Comparison of ENCODE assay signal across 27 cellular contexts in genomic region chr1:182217071-182217470, GRCh38.
DNase-seq lines count a peak whose midpoint lies in the region; ATAC-seq, FAIRE-seq and TF ChIP-seq lines count a peak whose summit lies in the region.
"Had no signal": no experiment of that assay in that cellular context is flagged by ENCODE, and none has a peak within 500 bp of the region (broad histone marks: within the 10 kb centered on the region; RNA-seq: fewer than 3 reads in every experiment).

No MANE protein-coding gene starts in this region.

- H3K27me3 ChIP-seq in mammary epithelial cell (ENCODE audit: insufficient read depth, low read length) (no peaks in the 10 kb centered on the region), keratinocyte (ENCODE audit: control insufficient read depth, extremely low read depth, insufficient read depth, low read length) (no peaks in the 10 kb centered on the region)
- H3K27me3 ChIP-seq: ascending aorta, esophagus muscularis mucosa, suprapubic skin, uterus had no signal

- ATAC-seq in HG03025 (IDR thresholded peaks at IDR 0.05; ENCODE audit: low FRiP score, unreplicated experiment) (no peak), HG03159 (IDR thresholded peaks at IDR 0.05; ENCODE audit: unreplicated experiment) (no peak)
- ATAC-seq: activated naive CD4-positive, alpha-beta T cell treated with anti-CD3 and anti-CD28 coated beads, Interleukin-2, amount 50 U/mL, for 72 hours; heart left ventricle; mucosa of descending colon had no signal

- no TSS peak for BruUV-seq in mammary epithelial cell (replicated peaks; lab: Mats Ljungman, UMichigan)

- dilution Hi-C loops in mammary epithelial cell (cut with HindIII; ENCODE audit: low sequenced_read_pairs): no loop called here
- dilution Hi-C loops in keratinocyte (cut with MboI; ENCODE audit: extremely low pct_ligation_motif_present, low sequenced_read_pairs): no loop called here

- FAIRE-seq in keratinocyte (lab: Jason Lieb, UNC): peak; percentile 91
- FAIRE-seq: GM18507, H54, HTR-8/SVneo had no signal

- peaks cover 28% of the 10 kb centered on the region for H3K4me1 ChIP-seq in mammary epithelial cell (ENCODE audit: insufficient read depth, low read length)
- H3K4me1 ChIP-seq in keratinocyte (ENCODE audit: control insufficient read depth, extremely low read depth, insufficient read depth, low read length): peaks cover 25% of the 10 kb centered on the region
- H3K4me1 ChIP-seq: ascending aorta, esophagus muscularis mucosa, uterus had no signal

- TF ChIP-seq CTCF in mammary epithelial cell (conservative IDR thresholded peaks at IDR 0.05 in 1 of 2, IDR thresholded peaks at IDR 0.05 in 1 of 2; ENCODE audit: extremely low read depth in 1 of 2, insufficient read depth in 1 of 2, low read depth in 1 of 2, low read length in 2 of 2): no peak
- TF ChIP-seq CTCF in keratinocyte (optimal IDR thresholded peaks at IDR 0.05 in 1 of 3, IDR thresholded peaks at IDR 0.05 in 1 of 3, conservative IDR thresholded peaks at IDR 0.05 in 1 of 3; ENCODE audit: extremely low read depth in 1 of 3, insufficient read depth in 2 of 3, low read length in 3 of 3): no peak

- DNase-seq in AG20443 (ENCODE audit: low spot score) (peak; percentile 56), HT1080 (ENCODE audit: low read depth) (peak; percentile 66), mammary epithelial cell (peak; percentile 68), keratinocyte (ENCODE audit: low read depth, low spot score) (peak; percentile 26), HK-2 (ENCODE audit: unreplicated experiment) (no peak)
- no peak for DNase-seq in activated naive CD4-positive, alpha-beta T cell treated with Interleukin-2 at 50 U/mL for 16 hours
- DNase-seq: activated CD4-positive, alpha-beta T cell treated with anti-CD3 and anti-CD28 coated beads, Interleukin-2, amount 10 ng/mL, durations not matched to agents 7 days and 5 days; effector CD4-positive, alpha-beta T cell; heart left ventricle; mucosa of descending colon; NCI-H1048; NCI-H2029; NCI-H446; posterior cingulate gyrus; uterus had no signal

- H3K36me3 ChIP-seq in mammary epithelial cell (ENCODE audit: insufficient read depth, low read length) (no peaks in the 10 kb centered on the region), keratinocyte (ENCODE audit: control insufficient read depth in 2 of 2, extremely low read depth in 1 of 2, insufficient read depth in 2 of 2, low read length in 2 of 2) (no peaks in the 10 kb centered on the region)
- H3K36me3 ChIP-seq: ascending aorta, esophagus muscularis mucosa, heart left ventricle, suprapubic skin, uterus had no signal

- H3K27ac ChIP-seq in mammary epithelial cell (ENCODE audit: insufficient read depth, low read depth, low read length): peak overlapping the region; percentile 80
- H3K27ac ChIP-seq in keratinocyte (ENCODE audit: control insufficient read depth, insufficient read depth, low read length): peak overlapping the region; percentile 58
- H3K27ac ChIP-seq: ascending aorta, esophagus muscularis mucosa, heart left ventricle, KMS-11, suprapubic skin, uterus, VCaP had no signal

- no peak overlapping the region for H3K4me3 ChIP-seq in mammary epithelial cell (replicated peaks in 1 of 3; ENCODE audit: insufficient read depth in 1 of 3, low read depth in 2 of 3, low read length in 3 of 3)
- no peak overlapping the region for H3K4me3 ChIP-seq in keratinocyte (ENCODE audit: control insufficient read depth in 2 of 3, extremely low read depth in 1 of 3, insufficient read depth in 2 of 3, low read depth in 1 of 3, low read length in 3 of 3)
- H3K4me3 ChIP-seq: ascending aorta, esophagus muscularis mucosa, heart left ventricle, mucosa of descending colon, PC-9, suprapubic skin, uterus had no signal

- H3K4me2 ChIP-seq in mammary epithelial cell (ENCODE audit: insufficient read depth, low read depth, low read length) (peak overlapping the region; percentile 4), keratinocyte (ENCODE audit: control insufficient read depth, extremely low read depth, insufficient read depth, low read depth, low read length) (peak overlapping the region; percentile 37)
- H3K4me2 ChIP-seq: KMS-11 had no signal

- WGBS in mammary epithelial cell (ENCODE audit: low coverage, missing lambda C conversion rate): 44% methylated on average over 3 of the region's 3 CpGs

- in situ Hi-C loops in mammary epithelial cell (cut with MboI; ENCODE audit: low sequenced_read_pairs in 2 of 2): no loop called here

- CTCF ChIA-PET in mammary epithelial cell (lab: Charles Lee; ENCODE audit: low non-redundant PET): no interaction called here

- H3K9me3 ChIP-seq in mammary epithelial cell (replicated peaks; ENCODE audit: insufficient read depth, low read length) (peaks cover 2% of the 10 kb centered on the region), keratinocyte (ENCODE audit: control insufficient read depth, low read depth, low read length) (no peaks in the 10 kb centered on the region)
- H3K9me3 ChIP-seq: mucosa of descending colon, uterus had no signal

- intact Hi-C loops in mammary epithelial cell (cut with micrococcal nuclease): loop anchor here (1.0 kb wide), 1 partner anchor 73 kb away; no protein-coding TSS in a partner anchor

- H4K20me1 ChIP-seq in mammary epithelial cell (ENCODE audit: insufficient read depth, low read length): no peaks in the 10 kb centered on the region
- H4K20me1 ChIP-seq in keratinocyte (ENCODE audit: control insufficient read depth, extremely low read depth, insufficient read depth, low read length): no peaks in the 10 kb centered on the region

- H3K9ac ChIP-seq in mammary epithelial cell (ENCODE audit: insufficient read depth, low read length): no peak overlapping the region
- no peak overlapping the region for H3K9ac ChIP-seq in keratinocyte (ENCODE audit: control insufficient read depth, extremely low read depth, insufficient read depth, low read length)
- H3K9ac ChIP-seq: KMS-11 had no signal

- no peaks in the 10 kb centered on the region for H3K79me2 ChIP-seq in mammary epithelial cell (ENCODE audit: insufficient read depth, low read length)
- no peaks in the 10 kb centered on the region for H3K79me2 ChIP-seq in keratinocyte (ENCODE audit: control insufficient read depth, insufficient read depth, low read length)

- H3K9me1 ChIP-seq in keratinocyte (ENCODE audit: control insufficient read depth, extremely low read depth, insufficient read depth, low read length): no peaks in the 10 kb centered on the region

- H2AFZ ChIP-seq in mammary epithelial cell (ENCODE audit: low read depth, low read length) (peak overlapping the region; percentile 29), keratinocyte (ENCODE audit: control insufficient read depth, low read length) (no peak overlapping the region)
- H2AFZ ChIP-seq: PC-9 had no signal

Comparison
In these comparisons a context has a peak if more than half of its experiments do, and no peak if none do; other contexts are left out.
1. DNase-seq: peak in AG20443 (single experiment), HT1080 (single experiment), mammary epithelial cell (single experiment) and keratinocyte (single experiment); none in HK-2 (single experiment) and activated naive CD4-positive, alpha-beta T cell treated with Interleukin-2 at 50 U/mL for 16 hours (single experiment).